In genomic region chr20:43300887-43301286, GRCh38 we compare ENCODE assay signal across 20 cellular contexts.
"Had no signal": no experiment of that assay in that cellular context is flagged by ENCODE, and none has a peak within 500 bp of the region (broad histone marks: within the 10 kb centered on the region; RNA-seq: fewer than 3 reads in every experiment).

No MANE protein-coding gene starts in this region.

- H3K36me3 ChIP-seq: heart right ventricle, left ventricle myocardium inferior, pancreas, prostate gland, sigmoid colon, spleen, tibial nerve, uterus had no signal

- H3K27ac ChIP-seq: heart right ventricle, hepatocyte, left ventricle myocardium inferior, pancreas, prostate gland, sigmoid colon, spleen, tibial nerve, uterus had no signal

- ATAC-seq: heart right ventricle; naive thymus-derived CD8-positive, alpha-beta T cell; pancreas; right cardiac atrium had no signal

- H3K79me2 ChIP-seq: hepatocyte had no signal

- H3K4me2 ChIP-seq: hepatocyte had no signal

- H3K4me3 ChIP-seq: heart right ventricle, hepatocyte, left ventricle myocardium inferior, lung, pancreas, prostate gland, sigmoid colon, spleen, tibial nerve, uterus had no signal

- DNase-seq: heart right ventricle; immature natural killer cell; left ventricle myocardium inferior; midbrain; naive thymus-derived CD8-positive, alpha-beta T cell; nucleus accumbens; pancreas; posterior cingulate gyrus; retina; right cardiac atrium; sigmoid colon; small intestine; spleen; stimulated activated CD4-positive, alpha-beta T cell treated with anti-CD3 and anti-CD28 coated beads, Interleukin-4, amount 100 ng/mL, for 24 hours; stimulated activated naive CD4-positive, alpha-beta T cell; uterus had no signal

- H2AFZ ChIP-seq: hepatocyte had no signal

- H3K27me3 ChIP-seq: hepatocyte, pancreas, sigmoid colon, spleen, tibial nerve, uterus had no signal

- H3K4me1 ChIP-seq: heart right ventricle, left ventricle myocardium inferior, pancreas, prostate gland, sigmoid colon, spleen, tibial nerve, uterus had no signal

- H3K9me3 ChIP-seq: pancreas, prostate gland, sigmoid colon, uterus had no signal
